1 cellular context compared by ENCODE assay signal in the genomic region with DNA sequence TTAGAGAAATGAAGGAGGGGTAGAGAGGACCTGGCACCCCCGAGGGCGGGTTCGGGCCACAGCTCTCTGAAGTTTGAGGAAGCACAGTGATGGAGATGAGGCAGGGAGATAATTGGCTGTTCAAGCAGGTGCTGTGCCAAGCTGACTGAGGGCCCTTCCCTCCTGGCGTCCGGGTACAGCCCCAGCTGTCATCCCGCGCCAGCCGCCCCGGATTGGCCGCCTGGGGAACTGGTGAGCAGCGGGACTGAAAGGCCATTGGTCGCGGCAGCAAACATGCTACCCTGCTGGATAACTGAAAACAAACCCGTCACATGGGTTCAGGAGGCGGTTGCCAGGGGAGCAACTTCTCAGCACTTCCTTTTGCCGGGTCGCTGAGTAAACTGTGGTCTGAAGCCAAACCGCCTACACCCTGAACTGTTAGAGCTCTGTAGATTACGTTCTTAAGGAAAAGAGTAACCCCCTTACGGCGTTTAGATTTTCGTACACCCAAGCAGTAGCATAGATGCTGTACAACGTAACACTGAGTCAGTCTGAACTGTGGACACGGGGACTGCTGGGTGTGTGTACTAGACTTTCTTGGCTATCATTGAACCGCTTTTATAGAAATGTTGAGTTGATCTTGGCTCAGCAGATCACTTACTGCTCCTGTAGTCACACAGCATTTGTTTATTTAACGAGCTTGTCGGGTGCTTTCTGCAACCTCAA.
A peak's percentile ranks its signal among the peaks of the same experiment; 100 is the strongest.
TF ChIP-seq lines count a peak whose summit lies in the region.

No MANE protein-coding gene starts in this region.

TF ChIP-seq in GM12878, 131 proteins besides CTCF, POLR2A, EP300 and RAD21 (continued from another document):
- TF ChIP-seq, protein P1, sequence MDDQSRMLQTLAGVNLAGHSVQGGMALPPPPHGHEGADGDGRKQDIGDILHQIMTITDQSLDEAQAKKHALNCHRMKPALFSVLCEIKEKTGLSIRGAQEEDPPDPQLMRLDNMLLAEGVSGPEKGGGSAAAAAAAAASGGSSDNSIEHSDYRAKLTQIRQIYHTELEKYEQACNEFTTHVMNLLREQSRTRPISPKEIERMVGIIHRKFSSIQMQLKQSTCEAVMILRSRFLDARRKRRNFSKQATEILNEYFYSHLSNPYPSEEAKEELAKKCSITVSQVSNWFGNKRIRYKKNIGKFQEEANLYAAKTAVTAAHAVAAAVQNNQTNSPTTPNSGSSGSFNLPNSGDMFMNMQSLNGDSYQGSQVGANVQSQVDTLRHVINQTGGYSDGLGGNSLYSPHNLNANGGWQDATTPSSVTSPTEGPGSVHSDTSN (IDR thresholded peaks at IDR 0.05; ENCODE audit: insufficient replicate concordance, low read depth, low read length), result peak; percentile 61
- TF ChIP-seq E2F4 (IDR thresholded peaks at IDR 0.05; ENCODE audit: low read depth, low read length) (no peak), NRF1 (conservative IDR thresholded peaks at IDR 0.05; ENCODE audit: low read depth, low read length) (no peak), SKIL (IDR thresholded peaks at IDR 0.05; ENCODE audit: low read depth, poor library complexity, severe bottlenecking) (peak; percentile 37), SIN3A (IDR thresholded peaks at IDR 0.05; ENCODE audit: low read depth, low read length) (peak; percentile 91), STAT3 (IDR thresholded peaks at IDR 0.05; ENCODE audit: low read depth, low read length) (no peak), RELA (IDR thresholded peaks at IDR 0.05; ENCODE audit: borderline replicate concordance, partially characterized antibody) (peak; percentile 38), MLLT1 (IDR thresholded peaks at IDR 0.05) (0 out of 2 replicates have a peak, but pooled peaks have one; percentile 12), BCL11A (IDR thresholded peaks at IDR 0.05; ENCODE audit: low read depth, low read length) (peak; percentile 39; the same call in 1 of the 2 replicates), SREBF1 (IDR thresholded peaks at IDR 0.05; ENCODE audit: low read length) (peak; percentile 94), TCF3 (IDR thresholded peaks at IDR 0.05; ENCODE audit: borderline replicate concordance, insufficient read depth, low read depth, low read length) (peak; percentile 84), GATAD2B (conservative IDR thresholded peaks at IDR 0.05; ENCODE audit: low read depth) (no peak; the same call in 1 of the 2 replicates), MTA3 (IDR thresholded peaks at IDR 0.05; ENCODE audit: borderline replicate concordance, low read length) (no peak), SPI1 (IDR thresholded peaks at IDR 0.05; ENCODE audit: borderline replicate concordance, insufficient read depth, low read depth, low read length) (peak; percentile 86), FOS (IDR thresholded peaks at IDR 0.05; ENCODE audit: borderline replicate concordance, extremely low read depth, insufficient read length) (peak; percentile 55), EGR1 (IDR thresholded peaks at IDR 0.05; ENCODE audit: borderline replicate concordance in 1 of 2, low read depth in 2 of 2, low read length in 2 of 2) (no peak), NBN (IDR thresholded peaks at IDR 0.05) (0 out of 2 replicates have a peak, but pooled peaks have one; percentile 28), CBFB (IDR thresholded peaks at IDR 0.05; ENCODE audit: low read depth) (peak; percentile 68; the same call in 1 of the 2 replicates), NR2F1 (conservative IDR thresholded peaks at IDR 0.05) (no peak), TCF7 (IDR thresholded peaks at IDR 0.05; ENCODE audit: borderline replicate concordance) (no peak)
- TF ChIP-seq, protein P2, sequence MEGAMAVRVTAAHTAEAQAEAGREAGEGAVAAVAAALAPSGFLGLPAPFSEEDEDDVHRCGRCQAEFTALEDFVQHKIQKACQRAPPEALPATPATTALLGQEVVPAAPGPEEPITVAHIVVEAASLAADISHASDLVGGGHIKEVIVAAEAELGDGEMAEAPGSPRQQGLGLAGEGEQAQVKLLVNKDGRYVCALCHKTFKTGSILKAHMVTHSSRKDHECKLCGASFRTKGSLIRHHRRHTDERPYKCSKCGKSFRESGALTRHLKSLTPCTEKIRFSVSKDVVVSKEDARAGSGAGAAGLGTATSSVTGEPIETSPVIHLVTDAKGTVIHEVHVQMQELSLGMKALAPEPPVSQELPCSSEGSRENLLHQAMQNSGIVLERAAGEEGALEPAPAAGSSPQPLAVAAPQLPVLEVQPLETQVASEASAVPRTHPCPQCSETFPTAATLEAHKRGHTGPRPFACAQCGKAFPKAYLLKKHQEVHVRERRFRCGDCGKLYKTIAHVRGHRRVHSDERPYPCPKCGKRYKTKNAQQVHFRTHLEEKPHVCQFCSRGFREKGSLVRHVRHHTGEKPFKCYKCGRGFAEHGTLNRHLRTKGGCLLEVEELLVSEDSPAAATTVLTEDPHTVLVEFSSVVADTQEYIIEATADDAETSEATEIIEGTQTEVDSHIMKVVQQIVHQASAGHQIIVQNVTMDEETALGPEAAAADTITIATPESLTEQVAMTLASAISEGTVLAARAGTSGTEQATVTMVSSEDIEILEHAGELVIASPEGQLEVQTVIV (IDR thresholded peaks at IDR 0.05; ENCODE audit: borderline replicate concordance, partially characterized antibody), result peak; percentile 91
- TF ChIP-seq, protein P3, sequence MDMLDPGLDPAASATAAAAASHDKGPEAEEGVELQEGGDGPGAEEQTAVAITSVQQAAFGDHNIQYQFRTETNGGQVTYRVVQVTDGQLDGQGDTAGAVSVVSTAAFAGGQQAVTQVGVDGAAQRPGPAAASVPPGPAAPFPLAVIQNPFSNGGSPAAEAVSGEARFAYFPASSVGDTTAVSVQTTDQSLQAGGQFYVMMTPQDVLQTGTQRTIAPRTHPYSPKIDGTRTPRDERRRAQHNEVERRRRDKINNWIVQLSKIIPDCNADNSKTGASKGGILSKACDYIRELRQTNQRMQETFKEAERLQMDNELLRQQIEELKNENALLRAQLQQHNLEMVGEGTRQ (IDR thresholded peaks at IDR 0.05; ENCODE audit: borderline replicate concordance, low read depth, low read length), result peak; percentile 80
- TF ChIP-seq, protein P4, sequence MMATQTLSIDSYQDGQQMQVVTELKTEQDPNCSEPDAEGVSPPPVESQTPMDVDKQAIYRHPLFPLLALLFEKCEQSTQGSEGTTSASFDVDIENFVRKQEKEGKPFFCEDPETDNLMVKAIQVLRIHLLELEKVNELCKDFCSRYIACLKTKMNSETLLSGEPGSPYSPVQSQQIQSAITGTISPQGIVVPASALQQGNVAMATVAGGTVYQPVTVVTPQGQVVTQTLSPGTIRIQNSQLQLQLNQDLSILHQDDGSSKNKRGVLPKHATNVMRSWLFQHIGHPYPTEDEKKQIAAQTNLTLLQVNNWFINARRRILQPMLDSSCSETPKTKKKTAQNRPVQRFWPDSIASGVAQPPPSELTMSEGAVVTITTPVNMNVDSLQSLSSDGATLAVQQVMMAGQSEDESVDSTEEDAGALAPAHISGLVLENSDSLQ (IDR thresholded peaks at IDR 0.05), result peak; percentile 89
